Comparison of ENCODE assay signal across 19 cellular contexts in genomic region chr4:151649461-151649860, GRCh38.
"Had no signal": no experiment of that assay in that cellular context is flagged by ENCODE, and none has a peak within 500 bp of the region (broad histone marks: within the 10 kb centered on the region; RNA-seq: fewer than 3 reads in every experiment).

No MANE protein-coding gene starts in this region.

- H3K4me3 ChIP-seq: body of pancreas, esophagus squamous epithelium, left ventricle myocardium inferior, skin epidermis, transverse colon, vagina had no signal

- FAIRE-seq: endothelial cell of umbilical vein had no signal

- H3K27me3 ChIP-seq: body of pancreas, esophagus squamous epithelium, transverse colon, vagina had no signal

- ATAC-seq: body of pancreas, natural killer cell had no signal

- H3K4me1 ChIP-seq: body of pancreas, esophagus squamous epithelium, transverse colon, vagina had no signal

- H3K27ac ChIP-seq: body of pancreas, esophagus squamous epithelium, left ventricle myocardium inferior, skin epidermis, transverse colon, vagina, VCaP had no signal

- DNase-seq: activated CD4-positive, alpha-beta memory T cell treated with anti-CD3 and anti-CD28 coated beads for 36 hours; activated T-cell treated with anti-CD3 and anti-CD28 coated beads, Interleukin-2, amount 50 U/mL, for 24 hours; amniotic stem cell; body of pancreas; cortex of kidney; effector CD8-positive, alpha-beta T cell; esophagus squamous epithelium; left ventricle myocardium inferior; natural killer cell; retina; stimulated activated CD4-positive, alpha-beta T cell treated with anti-CD3 and anti-CD28 coated beads, Interleukin-15, amount 100 ng/mL, for 24 hours; stimulated activated CD4-positive, alpha-beta T cell treated with anti-CD3 and anti-CD28 coated beads, Interleukin-4, amount 100 ng/mL, for 1 hour; stimulated activated naive CD4-positive, alpha-beta T cell; T1000; transverse colon had no signal

- H3K36me3 ChIP-seq: left ventricle myocardium inferior, transverse colon, vagina had no signal

- H3K9me3 ChIP-seq: body of pancreas, esophagus squamous epithelium, left ventricle myocardium inferior, transverse colon, vagina had no signal
